Comparison of ENCODE assay signal across 9 cellular contexts in the genomic region with DNA sequence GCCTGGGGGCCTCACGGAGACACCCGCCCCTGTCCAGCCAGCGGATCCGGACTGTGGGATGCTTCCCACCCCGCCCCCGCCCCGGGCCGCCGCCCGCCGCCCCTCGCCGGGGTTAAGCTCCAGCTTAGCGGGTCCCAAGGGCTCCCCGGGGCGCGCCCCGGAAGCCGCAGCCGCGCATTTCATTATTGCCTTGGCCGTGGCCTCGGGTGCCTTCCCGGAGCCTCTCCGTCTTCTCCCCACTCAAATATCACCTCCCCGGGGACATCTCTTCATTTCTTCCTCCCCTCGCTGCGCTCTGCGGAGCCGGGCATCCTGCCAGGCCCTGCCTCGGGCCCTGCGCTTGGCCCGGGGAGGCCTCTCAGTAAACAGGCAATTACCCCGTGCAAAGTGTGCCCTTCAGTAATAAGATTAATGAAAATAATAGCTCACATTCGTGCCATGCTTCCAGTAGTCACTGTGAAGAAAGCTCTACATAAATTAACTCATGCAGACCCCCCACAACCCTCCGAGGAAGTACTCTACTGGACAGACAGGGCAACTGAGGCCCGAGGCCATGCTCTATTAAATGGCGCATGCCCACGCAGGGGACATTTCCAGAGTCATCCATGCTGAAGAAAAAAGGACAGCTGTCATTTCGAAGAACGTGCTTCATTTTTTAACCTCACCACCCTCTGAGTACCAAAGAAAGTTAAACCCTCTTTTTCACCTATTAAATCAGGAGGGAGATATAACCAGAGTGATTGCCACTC. TPM values are rescaled to one million over a fixed set of nuclear protein-coding genes. Genes with fewer than 3 reads are reported as not detected.
DNase-seq lines count a peak whose midpoint lies in the region; ATAC-seq, FAIRE-seq and TF ChIP-seq lines count a peak whose summit lies in the region.
"Had no signal": no experiment of that assay in that cellular context is flagged by ENCODE, and none has a peak within 500 bp of the region (broad histone marks: within the 10 kb centered on the region; RNA-seq: fewer than 3 reads in every experiment).

No MANE protein-coding gene starts in this region.

- dilution Hi-C loops in keratinocyte (cut with MboI; ENCODE audit: extremely low pct_ligation_motif_present, low sequenced_read_pairs) = loop anchor here (25.0 kb wide), 1 partner anchor 105 kb away; the partner anchor contains the start of gene SDC3

- H4K20me1 ChIP-seq in keratinocyte (ENCODE audit: control insufficient read depth, extremely low read depth, insufficient read depth, low read length) = no peaks in the 10 kb centered on the region

- H3K27ac ChIP-seq in ACC112 (ENCODE audit: low read depth, low read length) (no peak overlapping the region), SK-N-MC (no peak overlapping the region), keratinocyte (ENCODE audit: control insufficient read depth, insufficient read depth, low read length) (no peak overlapping the region), uterus (peak overlapping the region in 1 of 2 donors; percentile 15)

- no peaks in the 10 kb centered on the region for H3K79me2 ChIP-seq in ACC112 (ENCODE audit: control insufficient read depth, insufficient read depth, low read length, unreplicated experiment)
- H3K79me2 ChIP-seq in keratinocyte (ENCODE audit: control insufficient read depth, insufficient read depth, low read length) = no peaks in the 10 kb centered on the region

- peaks cover 42% of the 10 kb centered on the region for H3K4me1 ChIP-seq in ACC112 (ENCODE audit: control insufficient read depth, insufficient read depth, low read length, unreplicated experiment)
- H3K4me1 ChIP-seq in keratinocyte (ENCODE audit: control insufficient read depth, extremely low read depth, insufficient read depth, low read length) = peaks cover 11% of the 10 kb centered on the region
- H3K4me1 ChIP-seq in uterus = no peaks in the 10 kb centered on the region

- no peak for FAIRE-seq in keratinocyte (lab: Jason Lieb, UNC)

- H2AFZ ChIP-seq in ACC112 (ENCODE audit: low read length, unreplicated experiment) (no peak overlapping the region), keratinocyte (ENCODE audit: control insufficient read depth, low read length) (no peak overlapping the region)

- no peaks in the 10 kb centered on the region for H3K36me3 ChIP-seq in ACC112 (ENCODE audit: insufficient read depth, low read length)
- H3K36me3 ChIP-seq in SK-N-MC (ENCODE audit: insufficient read depth, low read length) = no peaks in the 10 kb centered on the region
- no peaks in the 10 kb centered on the region for H3K36me3 ChIP-seq in keratinocyte (ENCODE audit: control insufficient read depth in 2 of 2, extremely low read depth in 1 of 2, insufficient read depth in 2 of 2, low read length in 2 of 2)
- no peaks in the 10 kb centered on the region for H3K36me3 ChIP-seq in uterus

- intact Hi-C loops in uterus (cut with DNase I; ENCODE audit: low total_unique reads) = no loop called here

- H3K4me2 ChIP-seq in keratinocyte (ENCODE audit: control insufficient read depth, extremely low read depth, insufficient read depth, low read depth, low read length) = peak overlapping the region; percentile 12

- H3K9me3 ChIP-seq in SK-N-MC (ENCODE audit: low read depth, low read length) (no peaks in the 10 kb centered on the region), keratinocyte (ENCODE audit: control insufficient read depth, low read depth, low read length) (no peaks in the 10 kb centered on the region), uterus (no peaks in the 10 kb centered on the region)

- H3K9ac ChIP-seq in SK-N-MC (ENCODE audit: insufficient read length) (no peak overlapping the region), keratinocyte (ENCODE audit: control insufficient read depth, extremely low read depth, insufficient read depth, low read length) (no peak overlapping the region)

- TF ChIP-seq POLR2A in uterus (IDR thresholded peaks at IDR 0.05) = no peak

- DNase-seq in NCI-H1105 (lab: John Stamatoyannopoulos, UW) = peak; percentile 95
- peak; percentile 73 for DNase-seq in SK-N-MC (ENCODE audit: low read depth, low spot score)
- no peak for DNase-seq in keratinocyte (ENCODE audit: low read depth, low spot score)
- no peak for DNase-seq in GF-D8 (lab: John Stamatoyannopoulos, UW)
- DNase-seq in uterus = no peak
- DNase-seq: activated CD8-positive, alpha-beta memory T cell treated with anti-CD3 and anti-CD28 coated beads, Interleukin-2, amount 50 U/mL, for 4 hours had no signal

- H3K9me1 ChIP-seq in keratinocyte (ENCODE audit: control insufficient read depth, extremely low read depth, insufficient read depth, low read length) = no peaks in the 10 kb centered on the region

- TF ChIP-seq CTCF in keratinocyte (optimal IDR thresholded peaks at IDR 0.05 in 1 of 3, IDR thresholded peaks at IDR 0.05 in 1 of 3, conservative IDR thresholded peaks at IDR 0.05 in 1 of 3; ENCODE audit: extremely low read depth in 1 of 3, insufficient read depth in 2 of 3, low read length in 3 of 3) = no peak
- TF ChIP-seq CTCF in uterus (IDR thresholded peaks at IDR 0.05) = no peak

- H3K4me3 ChIP-seq in ACC112 (ENCODE audit: low read depth, low read length) (peak overlapping the region; percentile 11; the same call in 1 of the 2 replicates), SK-N-MC (peak overlapping the region; percentile 49), keratinocyte (ENCODE audit: control insufficient read depth in 2 of 3, extremely low read depth in 1 of 3, insufficient read depth in 2 of 3, low read depth in 1 of 3, low read length in 3 of 3) (no peak overlapping the region), uterus (no peak overlapping the region)

- H3K27me3 ChIP-seq in ACC112 (ENCODE audit: insufficient read depth, low read length) (no peaks in the 10 kb centered on the region), keratinocyte (ENCODE audit: control insufficient read depth, extremely low read depth, insufficient read depth, low read length) (peaks cover 37% of the 10 kb centered on the region), uterus (no peaks in the 10 kb centered on the region)

- no peak for ATAC-seq in HG03378 (IDR thresholded peaks at IDR 0.05; ENCODE audit: unreplicated experiment)
- ATAC-seq in GM21619 (IDR thresholded peaks at IDR 0.05; ENCODE audit: unreplicated experiment) = no peak

RNA-seq across cellular contexts. Expression of gene LAPTM5, which starts 49.9 kb away (rescaled TPM):
- 0.18 to 0.40 TPM (median 0.25 TPM) in 3 replicates for polyA plus RNA-seq in keratinocyte
- polyA plus RNA-seq in keratinocyte (2011; ENCODE audit: low read depth) = 0.37 TPM
- polyA plus RNA-seq in keratinocyte (2011; cell fraction: cytosol; rRNA removed) = 0.13 and 0.16 TPM in 2 replicates
- 0.15 TPM in 1 of 2 replicates, not detected in the other for polyA plus RNA-seq in keratinocyte (2011; cell fraction: nucleus; rRNA removed)
- polyA plus RNA-seq in keratinocyte (2012; ENCODE audit: low replicate concordance) = 0.15 and 0.68 TPM in 2 replicates
- 0.76 to 2.1 TPM in 2 of 3 replicates, not detected in the other for polyA minus RNA-seq in keratinocyte
- polyA minus RNA-seq in keratinocyte (2011; cell fraction: cytosol; rRNA and poly(A)+ RNA removed) = not detected
- not detected in 2 replicates for polyA minus RNA-seq in keratinocyte (2011; cell fraction: nucleus; rRNA and poly(A)+ RNA removed)
- 10 to 100 TPM in 3 of 4 donors, 1 to 10 TPM in 1; 6.1 to 76.8 (median 15.8) TPM for total RNA-seq in uterus

Comparison
In these comparisons a context has a peak if more than half of its experiments do, and no peak if none do; other contexts are left out.
1. H3K4me3 ChIP-seq: peak in ACC112 (single experiment) and SK-N-MC (single experiment); none in keratinocyte (0 of 3) and uterus (0 of 2).
2. DNase-seq: peak in NCI-H1105 (single experiment) and SK-N-MC (single experiment); none in keratinocyte (single experiment), GF-D8 (single experiment) and uterus (0 of 2).